In the genomic region with DNA sequence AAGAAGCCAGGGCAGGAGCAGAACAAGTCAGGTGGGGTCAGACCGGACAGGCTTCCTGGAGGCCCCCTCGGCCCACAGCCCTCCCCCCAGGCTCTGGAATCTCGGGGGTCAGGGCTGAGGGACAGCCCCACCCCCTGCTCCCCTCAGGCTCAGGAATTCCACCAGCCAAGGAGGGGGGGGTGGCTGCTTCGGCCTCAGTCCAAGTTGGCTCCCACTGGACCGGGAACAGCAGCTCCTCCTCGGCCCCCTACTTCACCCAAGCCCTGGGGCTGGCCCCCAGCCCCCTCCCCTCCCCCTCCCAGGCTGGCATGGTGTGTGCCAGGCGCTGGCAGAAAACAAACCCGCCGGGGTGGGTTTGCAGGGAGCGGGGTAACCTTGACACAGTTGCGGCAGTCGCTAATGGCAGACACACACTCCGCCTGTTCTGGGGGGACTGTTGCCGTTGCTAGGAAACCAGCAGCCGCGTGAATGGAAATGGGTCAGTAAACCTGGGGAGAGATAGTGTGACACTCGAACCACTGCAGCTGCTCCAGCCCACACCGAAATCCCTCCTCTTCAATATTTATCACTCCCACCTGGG, we compare ENCODE assay signal across 10 cellular contexts. TPM values are rescaled to one million over a fixed set of nuclear protein-coding genes. Genes with fewer than 3 reads are reported as not detected.
DNase-seq lines count a peak whose midpoint lies in the region; ATAC-seq and TF ChIP-seq lines count a peak whose summit lies in the region.
"Had no signal": no experiment of that assay in that cellular context is flagged by ENCODE, and none has a peak within 500 bp of the region (broad histone marks: within the 10 kb centered on the region; RNA-seq: fewer than 3 reads in every experiment).

No MANE protein-coding gene starts in this region.

- H3K4me1 Mint-ChIP-seq in CD14-positive monocyte: peaks cover 38% of the 10 kb centered on the region

- H3K4me1 ChIP-seq in lung (ENCODE audit: control insufficient read depth in 2 of 2, insufficient read depth in 2 of 2, low read length in 2 of 2) (peaks cover 40 to 43% of the 10 kb centered on the region in 2 donors), stomach smooth muscle (ENCODE audit: control insufficient read depth, insufficient read depth, low read length) (peaks cover 98% of the 10 kb centered on the region)

- H3K9me3 ChIP-seq in KOPT-K1 (ENCODE audit: insufficient read depth, low read length, poor library complexity, severe bottlenecking) (no peaks in the 10 kb centered on the region), lung (ENCODE audit: control insufficient read depth in 2 of 2, insufficient read depth in 1 of 2, low read length in 1 of 2) (no peaks in the 10 kb centered on the region), stomach smooth muscle (ENCODE audit: control insufficient read depth in 2 of 2, low read length in 2 of 2) (no peaks in the 10 kb centered on the region)
- H3K9me3 ChIP-seq: SJSA1 had no signal

- no peaks in the 10 kb centered on the region for H3K9me3 Mint-ChIP-seq in CD14-positive monocyte
- H3K9me3 Mint-ChIP-seq: dendritic cell treated with granulocyte-macrophage colony-stimulating factor and Interleukin-4, amounts not matched to agents 40 ng/mL and 50 ng/mL, for 4 days had no signal

- peak in 21 of 61 donors; percentile 12 to 69 (median 44) for DNase-seq in caudate nucleus (lab: John Stamatoyannopoulos, UW)
- no peak for DNase-seq in lung (ENCODE audit: low spot score)
- no peak for DNase-seq in NCI-H187 treated with DMSO at 0.1 percent for 48 hours (lab: John Stamatoyannopoulos, UW)
- DNase-seq in CD14-positive monocyte (ENCODE audit: low spot score): no peak
- DNase-seq in omental fat pad (ENCODE audit: low spot score): no peak
- no peak for DNase-seq in H4 (ENCODE audit: low spot score)

- intact Hi-C loops in CD14-positive monocyte (cut with micrococcal nuclease): no loop called here

- H3K27me3 Mint-ChIP-seq in CD14-positive monocyte (ENCODE audit: low read depth in 3 of 3): peaks cover 15 to 42% (median 24%) of the 10 kb centered on the region in 3 donors

- no peak for TF ChIP-seq CTCF in lung (IDR thresholded peaks at IDR 0.05; ENCODE audit: control extremely low read depth, extremely low read depth)
- no peak for TF ChIP-seq CTCF in CD14-positive monocyte (IDR thresholded peaks at IDR 0.05)
- no peak for TF ChIP-seq CTCF in omental fat pad (IDR thresholded peaks at IDR 0.05)

- WGBS in lung, 2 donors: 39 to 65% methylated on average over 17 to 18 of the region's 18 CpGs

- no peak overlapping the region for H3K27ac Mint-ChIP-seq in CD14-positive monocyte
- H3K27ac Mint-ChIP-seq: dendritic cell treated with granulocyte-macrophage colony-stimulating factor and Interleukin-4, amounts not matched to agents 40 ng/mL and 50 ng/mL, for 4 days had no signal

- H3K4me3 Mint-ChIP-seq in CD14-positive monocyte: no peak overlapping the region
- H3K4me3 Mint-ChIP-seq: dendritic cell treated with granulocyte-macrophage colony-stimulating factor and Interleukin-4, amounts not matched to agents 40 ng/mL and 50 ng/mL, for 4 days had no signal

- H3K36me3 Mint-ChIP-seq in CD14-positive monocyte: peaks cover 0 to 4% of the 10 kb centered on the region in 2 donors

- peak overlapping the region; percentile 47 to 68 for H3K9ac ChIP-seq in stomach smooth muscle (ENCODE audit: low read length in 2 of 2)

- H3K4me3 ChIP-seq in lung: no peak overlapping the region
- peak overlapping the region; percentile 37 to 62 for H3K4me3 ChIP-seq in stomach smooth muscle (ENCODE audit: low read length in 2 of 2)
- H3K4me3 ChIP-seq: SJSA1 had no signal

- no peaks in the 10 kb centered on the region for H3K27me3 ChIP-seq in lung (ENCODE audit: control insufficient read depth, insufficient read depth)
- no peaks in the 10 kb centered on the region for H3K27me3 ChIP-seq in stomach smooth muscle (ENCODE audit: control insufficient read depth in 1 of 2, insufficient read depth in 2 of 2, low read length in 2 of 2)
- H3K27me3 ChIP-seq: SJSA1 had no signal

- ATAC-seq in lung (ENCODE audit: insufficient read depth, low FRiP score): no peak
- ATAC-seq in omental fat pad (ENCODE audit: low FRiP score): no peak

- H3K36me3 ChIP-seq in KOPT-K1 (ENCODE audit: insufficient read depth, low read length): no peaks in the 10 kb centered on the region
- H3K36me3 ChIP-seq in lung (ENCODE audit: control insufficient read depth in 2 of 2, insufficient read depth in 2 of 2, low read length in 2 of 2): no peaks in the 10 kb centered on the region
- H3K36me3 ChIP-seq in stomach smooth muscle (ENCODE audit: control insufficient read depth in 2 of 2, insufficient read depth in 2 of 2, low read length in 2 of 2): peaks cover 0 to 2% of the 10 kb centered on the region in 2 donors

- H3K27ac ChIP-seq in KOPT-K1 (ENCODE audit: low read depth, low read length, poor library complexity, severe bottlenecking) (peak overlapping the region; percentile 3), caudate nucleus (ENCODE audit: low read depth, low read length) (peak overlapping the region; percentile 80), lung (ENCODE audit: low read depth in 1 of 2, low read length in 1 of 2) (peak overlapping the region; percentile 61 to 71), stomach smooth muscle (ENCODE audit: low read length) (peak overlapping the region; percentile 94)
- H3K27ac ChIP-seq: SJSA1 had no signal

RNA-seq across cellular contexts. Expression of gene AHDC1, which starts 32.4 kb away (rescaled TPM):
- total RNA-seq in lung: 10 to 100 TPM; 31.8 to 37.9 TPM
- polyA plus RNA-seq in lung: 10 to 100 TPM; 10.3 to 11.8 TPM
- polyA plus RNA-seq in CD14-positive monocyte: under 1 TPM; 0.16 to 0.30 TPM
- total RNA-seq in omental fat pad: 10 to 100 TPM in 1 of 4 donors, 1 to 10 TPM in 3; 7.5 to 12.9 (median 8.2) TPM
- 2.0 and 3.6 TPM in 2 replicates for total RNA-seq in H4 (2014; rRNA removed; shearing (Covaris generic))

Comparison
In these comparisons a context has a peak if more than half of its experiments do, and no peak if none do; other contexts are left out.
1. H3K27ac ChIP-seq: peak in every context shown above with its lines; median percentile 94 in stomach smooth muscle; 80 in caudate nucleus; 66 in lung; 3 in KOPT-K1.